8 cellular contexts compared by ENCODE assay signal in genomic region chr12:53320352-53321195, GRCh38. TPM values are rescaled to one million over a fixed set of nuclear protein-coding genes. Genes with fewer than 3 reads are reported as not detected.
DNase-seq lines count a peak whose midpoint lies in the region; ATAC-seq and TF ChIP-seq lines count a peak whose summit lies in the region.

No MANE protein-coding gene starts in this region.

- H3K4me3 ChIP-seq in GM12865 (ENCODE audit: low read depth, low read length) (peak overlapping the region; percentile 73), WERI-Rb-1 (ENCODE audit: low read depth, low read length) (peak overlapping the region; percentile 71), foreskin fibroblast (ENCODE audit: low read depth in 1 of 2, low read length in 2 of 2) (peak overlapping the region; percentile 71 to 80), gastrocnemius medialis (peak overlapping the region; percentile 71 to 93 (median 90))

- DNase-seq in GM12865 (ENCODE audit: low read depth) (no peak), WERI-Rb-1 (no peak), foreskin fibroblast (no peak), gastrocnemius medialis (no peak), SK-N-DZ (ENCODE audit: low spot score) (no peak), NCI-H1417 (lab: John Stamatoyannopoulos, UW) (no peak), NCI-H2171 (lab: John Stamatoyannopoulos, UW) (no peak)
- DNase-seq in stimulated activated CD4-positive, alpha-beta T cell treated with anti-CD3 and anti-CD28 coated beads, Interleukin-15, amount 100 ng/mL, for 24 hours: no peak

- ATAC-seq in gastrocnemius medialis: peak; percentile 5 to 8

- H3K9me3 ChIP-seq in WERI-Rb-1 (ENCODE audit: severe bottlenecking): no peaks in the 10 kb centered on the region
- no peaks in the 10 kb centered on the region for H3K9me3 ChIP-seq in gastrocnemius medialis

- no peaks in the 10 kb centered on the region for H3K27me3 ChIP-seq in WERI-Rb-1 (ENCODE audit: insufficient read depth, low read depth, severe bottlenecking)
- H3K27me3 ChIP-seq in gastrocnemius medialis: no peaks in the 10 kb centered on the region

- intact Hi-C loops in gastrocnemius medialis (cut with DNase I; ENCODE audit: low total_unique reads): loop anchor here (1.0 to 5.0 kb wide), 6 partner anchors 21 to 407 kb away; partner anchors contain the start of genes ATP5MC2, CALCOCO1, MYG1 and PFDN5

- TF ChIP-seq POLR2A in gastrocnemius medialis (IDR thresholded peaks at IDR 0.05): no peak

- TF ChIP-seq CTCF in GM12865 (IDR thresholded peaks at IDR 0.05; ENCODE audit: insufficient read depth, low read depth, low read length, missing control alignments) (no peak), WERI-Rb-1 (IDR thresholded peaks at IDR 0.05; ENCODE audit: low read depth, low read length) (no peak), foreskin fibroblast (IDR thresholded peaks at IDR 0.05; ENCODE audit: low read depth, low read length) (no peak), gastrocnemius medialis (IDR thresholded peaks at IDR 0.05 in 4 of 5, conservative IDR thresholded peaks at IDR 0.05 in 1 of 5) (no peak)

- H3K4me1 ChIP-seq in gastrocnemius medialis: peaks cover 23 to 31% of the 10 kb centered on the region in 2 donors

- peaks cover 29% of the 10 kb centered on the region for H3K36me3 ChIP-seq in WERI-Rb-1
- H3K36me3 ChIP-seq in gastrocnemius medialis: peaks cover 0 to 36% of the 10 kb centered on the region in 2 donors

- H3K27ac ChIP-seq in WERI-Rb-1: peak overlapping the region; percentile 93
- peak overlapping the region; percentile 84 to 97 (median 94) for H3K27ac ChIP-seq in gastrocnemius medialis

- in situ Hi-C loops in gastrocnemius medialis (cut with MboI; ENCODE audit: low sequenced_read_pairs in 4 of 4): loop anchor here in 1 of 4 donors (10.0 kb wide), 1 partner anchor 184 kb away; the partner anchor contains the start of genes NPFF and TARBP2

RNA-seq across cellular contexts. Expression of gene AAAS, which starts 0.8 kb away (rescaled TPM):
- 10 to 100 TPM; 30.5 to 47.9 (median 38.5) TPM for total RNA-seq in gastrocnemius medialis
- polyA plus RNA-seq in SK-N-DZ (2014; cell fraction: cytosol; rRNA removed): 147 and 171 TPM in 2 replicates
- polyA plus RNA-seq in SK-N-DZ (2014; cell fraction: nucleus; rRNA removed): 254 and 291 TPM in 2 replicates

RNA-seq across cellular contexts. Expression of gene SP7, which starts 15.6 kb away (rescaled TPM):
- total RNA-seq in gastrocnemius medialis: not detected
- polyA plus RNA-seq in SK-N-DZ (2014; cell fraction: cytosol; rRNA removed): 0.35 and 1.1 TPM in 2 replicates
- polyA plus RNA-seq in SK-N-DZ (2014; cell fraction: nucleus; rRNA removed): 0.11 and 0.94 TPM in 2 replicates

RNA-seq across cellular contexts. Expression of gene MYG1, which starts 21.1 kb away (rescaled TPM):
- total RNA-seq in gastrocnemius medialis: 10 to 100 TPM; 43.4 to 51.0 (median 46.0) TPM
- 99.9 and 106 TPM in 2 replicates for polyA plus RNA-seq in SK-N-DZ (2014; cell fraction: cytosol; rRNA removed)
- 62.8 and 70.8 TPM in 2 replicates for polyA plus RNA-seq in SK-N-DZ (2014; cell fraction: nucleus; rRNA removed)

RNA-seq across cellular contexts. Expression of gene PFDN5, which starts 25.2 kb away (rescaled TPM):
- total RNA-seq in gastrocnemius medialis: 100 to 1,000 TPM; 341 to 464 (median 358) TPM
- polyA plus RNA-seq in SK-N-DZ (2014; cell fraction: cytosol; rRNA removed): 675 and 816 TPM in 2 replicates
- polyA plus RNA-seq in SK-N-DZ (2014; cell fraction: nucleus; rRNA removed): 822 and 978 TPM in 2 replicates

RNA-seq across cellular contexts. Expression of gene ESPL1, which starts 52.5 kb away (rescaled TPM):
- total RNA-seq in gastrocnemius medialis: under 1 TPM in 3 of 4 donors, not detected in 1; 0.20 to 0.44 (median 0.24) TPM
- polyA plus RNA-seq in SK-N-DZ (2014; cell fraction: cytosol; rRNA removed): 60.0 and 67.0 TPM in 2 replicates
- 114 and 155 TPM in 2 replicates for polyA plus RNA-seq in SK-N-DZ (2014; cell fraction: nucleus; rRNA removed)
